ENCODE assay signal across 1 cellular context in genomic region chr14:61537567-61538463, GRCh38.
TF ChIP-seq lines count a peak whose summit lies in the region.

No MANE protein-coding gene starts in this region.

TF ChIP-seq in HepG2, 621 proteins besides CTCF, POLR2A, EP300 and RAD21 (continued from another document and continues in another):
- TF ChIP-seq, protein P1, sequence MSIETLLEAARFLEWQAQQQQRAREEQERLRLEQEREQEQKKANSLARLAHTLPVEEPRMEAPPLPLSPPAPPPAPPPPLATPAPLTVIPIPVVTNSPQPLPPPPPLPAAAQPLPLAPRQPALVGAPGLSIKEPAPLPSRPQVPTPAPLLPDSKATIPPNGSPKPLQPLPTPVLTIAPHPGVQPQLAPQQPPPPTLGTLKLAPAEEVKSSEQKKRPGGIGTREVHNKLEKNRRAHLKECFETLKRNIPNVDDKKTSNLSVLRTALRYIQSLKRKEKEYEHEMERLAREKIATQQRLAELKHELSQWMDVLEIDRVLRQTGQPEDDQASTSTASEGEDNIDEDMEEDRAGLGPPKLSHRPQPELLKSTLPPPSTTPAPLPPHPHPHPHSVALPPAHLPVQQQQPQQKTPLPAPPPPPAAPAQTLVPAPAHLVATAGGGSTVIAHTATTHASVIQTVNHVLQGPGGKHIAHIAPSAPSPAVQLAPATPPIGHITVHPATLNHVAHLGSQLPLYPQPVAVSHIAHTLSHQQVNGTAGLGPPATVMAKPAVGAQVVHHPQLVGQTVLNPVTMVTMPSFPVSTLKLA (IDR thresholded peaks at IDR 0.05), result peak; percentile 22; the same call in 1 of the 2 replicates
- TF ChIP-seq HDAC2 (CRISPR knock-in tag; IDR thresholded peaks at IDR 0.05) (peak; percentile 74), KLF15 (CRISPR knock-in tag; IDR thresholded peaks at IDR 0.05; ENCODE audit: borderline replicate concordance) (no peak), CCDC6 (CRISPR knock-in tag; IDR thresholded peaks at IDR 0.05) (peak; percentile 54; the same call in 1 of the 2 replicates), ZNF558 (CRISPR knock-in tag; IDR thresholded peaks at IDR 0.05; ENCODE audit: borderline replicate concordance) (no peak), NFATC3 (CRISPR knock-in tag; IDR thresholded peaks at IDR 0.05) (no peak), ZNF644 (CRISPR knock-in tag; IDR thresholded peaks at IDR 0.05; ENCODE audit: low read depth) (no peak), ZBTB2 (CRISPR knock-in tag; IDR thresholded peaks at IDR 0.05; ENCODE audit: low read depth) (no peak), ERF (CRISPR knock-in tag; IDR thresholded peaks at IDR 0.05) (peak; percentile 76), ZNF101 (CRISPR knock-in tag; IDR thresholded peaks at IDR 0.05; ENCODE audit: borderline replicate concordance, low read depth) (no peak), KLF6 (CRISPR knock-in tag; IDR thresholded peaks at IDR 0.05) (peak; percentile 54; the same call in 1 of the 2 replicates), FOXA1 (IDR thresholded peaks at IDR 0.05) (peak; percentile 78), FOXA1 (CRISPR knock-in tag; IDR thresholded peaks at IDR 0.05) (peak; percentile 99), ZNF772 (CRISPR knock-in tag; IDR thresholded peaks at IDR 0.05) (0 out of 2 replicates have a peak, but pooled peaks have one; percentile 37), SCMH1 (CRISPR knock-in tag; IDR thresholded peaks at IDR 0.05; ENCODE audit: borderline replicate concordance) (no peak), FOSL2 (CRISPR knock-in tag; IDR thresholded peaks at IDR 0.05) (peak; percentile 98), RFXAP (CRISPR knock-in tag; IDR thresholded peaks at IDR 0.05; ENCODE audit: borderline replicate concordance) (no peak), PATZ1 (CRISPR knock-in tag; IDR thresholded peaks at IDR 0.05) (0 out of 2 replicates have a peak, but pooled peaks have one; percentile 53), ZNF781 (CRISPR knock-in tag; IDR thresholded peaks at IDR 0.05; ENCODE audit: borderline replicate concordance, not compliant biosample characterization) (no peak), BRCA1 (CRISPR knock-in tag; IDR thresholded peaks at IDR 0.05) (no peak), ZNF264 (CRISPR knock-in tag; IDR thresholded peaks at IDR 0.05) (no peak), NRL (CRISPR knock-in tag; IDR thresholded peaks at IDR 0.05; ENCODE audit: borderline replicate concordance) (no peak), ZNF543 (CRISPR knock-in tag; IDR thresholded peaks at IDR 0.05) (no peak), TERF1 (CRISPR knock-in tag; IDR thresholded peaks at IDR 0.05) (no peak), ZNF251 (CRISPR knock-in tag; IDR thresholded peaks at IDR 0.05) (no peak), TBP (CRISPR knock-in tag; IDR thresholded peaks at IDR 0.05) (no peak), GZF1 (CRISPR knock-in tag; IDR thresholded peaks at IDR 0.05) (no peak), ZNF205 (CRISPR knock-in tag; IDR thresholded peaks at IDR 0.05) (peak; percentile 42; the same call in 1 of the 2 replicates), GFI1 (CRISPR knock-in tag; IDR thresholded peaks at IDR 0.05; ENCODE audit: borderline replicate concordance) (peak; percentile 22; the same call in 1 of the 2 replicates), ZNF546 (CRISPR knock-in tag; conservative IDR thresholded peaks at IDR 0.05) (no peak), MED8 (CRISPR knock-in tag; IDR thresholded peaks at IDR 0.05; ENCODE audit: insufficient replicate concordance) (peak; percentile 69), IRX3 (CRISPR knock-in tag; IDR thresholded peaks at IDR 0.05; ENCODE audit: borderline replicate concordance, low read depth) (no peak), NFE2L2 (IDR thresholded peaks at IDR 0.05; ENCODE audit: low read length) (peak; percentile 79), NBN (conservative IDR thresholded peaks at IDR 0.05) (no peak), ZEB1 (IDR thresholded peaks at IDR 0.05; ENCODE audit: insufficient replicate concordance, low read depth) (peak; percentile 96), GMEB1 (CRISPR knock-in tag; IDR thresholded peaks at IDR 0.05; ENCODE audit: borderline replicate concordance) (peak; percentile 20; the same call in 1 of the 2 replicates), SP140L (CRISPR knock-in tag; IDR thresholded peaks at IDR 0.05; ENCODE audit: borderline replicate concordance) (no peak)
- TF ChIP-seq, protein P2, sequence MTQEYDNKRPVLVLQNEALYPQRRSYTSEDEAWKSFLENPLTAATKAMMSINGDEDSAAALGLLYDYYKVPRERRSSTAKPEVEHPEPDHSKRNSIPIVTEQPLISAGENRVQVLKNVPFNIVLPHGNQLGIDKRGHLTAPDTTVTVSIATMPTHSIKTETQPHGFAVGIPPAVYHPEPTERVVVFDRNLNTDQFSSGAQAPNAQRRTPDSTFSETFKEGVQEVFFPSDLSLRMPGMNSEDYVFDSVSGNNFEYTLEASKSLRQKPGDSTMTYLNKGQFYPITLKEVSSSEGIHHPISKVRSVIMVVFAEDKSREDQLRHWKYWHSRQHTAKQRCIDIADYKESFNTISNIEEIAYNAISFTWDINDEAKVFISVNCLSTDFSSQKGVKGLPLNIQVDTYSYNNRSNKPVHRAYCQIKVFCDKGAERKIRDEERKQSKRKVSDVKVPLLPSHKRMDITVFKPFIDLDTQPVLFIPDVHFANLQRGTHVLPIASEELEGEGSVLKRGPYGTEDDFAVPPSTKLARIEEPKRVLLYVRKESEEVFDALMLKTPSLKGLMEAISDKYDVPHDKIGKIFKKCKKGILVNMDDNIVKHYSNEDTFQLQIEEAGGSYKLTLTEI (CRISPR knock-in tag; conservative IDR thresholded peaks at IDR 0.05), result no peak
- TF ChIP-seq, protein P3, sequence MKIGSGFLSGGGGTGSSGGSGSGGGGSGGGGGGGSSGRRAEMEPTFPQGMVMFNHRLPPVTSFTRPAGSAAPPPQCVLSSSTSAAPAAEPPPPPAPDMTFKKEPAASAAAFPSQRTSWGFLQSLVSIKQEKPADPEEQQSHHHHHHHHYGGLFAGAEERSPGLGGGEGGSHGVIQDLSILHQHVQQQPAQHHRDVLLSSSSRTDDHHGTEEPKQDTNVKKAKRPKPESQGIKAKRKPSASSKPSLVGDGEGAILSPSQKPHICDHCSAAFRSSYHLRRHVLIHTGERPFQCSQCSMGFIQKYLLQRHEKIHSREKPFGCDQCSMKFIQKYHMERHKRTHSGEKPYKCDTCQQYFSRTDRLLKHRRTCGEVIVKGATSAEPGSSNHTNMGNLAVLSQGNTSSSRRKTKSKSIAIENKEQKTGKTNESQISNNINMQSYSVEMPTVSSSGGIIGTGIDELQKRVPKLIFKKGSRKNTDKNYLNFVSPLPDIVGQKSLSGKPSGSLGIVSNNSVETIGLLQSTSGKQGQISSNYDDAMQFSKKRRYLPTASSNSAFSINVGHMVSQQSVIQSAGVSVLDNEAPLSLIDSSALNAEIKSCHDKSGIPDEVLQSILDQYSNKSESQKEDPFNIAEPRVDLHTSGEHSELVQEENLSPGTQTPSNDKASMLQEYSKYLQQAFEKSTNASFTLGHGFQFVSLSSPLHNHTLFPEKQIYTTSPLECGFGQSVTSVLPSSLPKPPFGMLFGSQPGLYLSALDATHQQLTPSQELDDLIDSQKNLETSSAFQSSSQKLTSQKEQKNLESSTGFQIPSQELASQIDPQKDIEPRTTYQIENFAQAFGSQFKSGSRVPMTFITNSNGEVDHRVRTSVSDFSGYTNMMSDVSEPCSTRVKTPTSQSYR (CRISPR knock-in tag; IDR thresholded peaks at IDR 0.05; ENCODE audit: borderline replicate concordance), result peak; percentile 38; the same call in 1 of the 2 replicates
- TF ChIP-seq, protein P4, sequence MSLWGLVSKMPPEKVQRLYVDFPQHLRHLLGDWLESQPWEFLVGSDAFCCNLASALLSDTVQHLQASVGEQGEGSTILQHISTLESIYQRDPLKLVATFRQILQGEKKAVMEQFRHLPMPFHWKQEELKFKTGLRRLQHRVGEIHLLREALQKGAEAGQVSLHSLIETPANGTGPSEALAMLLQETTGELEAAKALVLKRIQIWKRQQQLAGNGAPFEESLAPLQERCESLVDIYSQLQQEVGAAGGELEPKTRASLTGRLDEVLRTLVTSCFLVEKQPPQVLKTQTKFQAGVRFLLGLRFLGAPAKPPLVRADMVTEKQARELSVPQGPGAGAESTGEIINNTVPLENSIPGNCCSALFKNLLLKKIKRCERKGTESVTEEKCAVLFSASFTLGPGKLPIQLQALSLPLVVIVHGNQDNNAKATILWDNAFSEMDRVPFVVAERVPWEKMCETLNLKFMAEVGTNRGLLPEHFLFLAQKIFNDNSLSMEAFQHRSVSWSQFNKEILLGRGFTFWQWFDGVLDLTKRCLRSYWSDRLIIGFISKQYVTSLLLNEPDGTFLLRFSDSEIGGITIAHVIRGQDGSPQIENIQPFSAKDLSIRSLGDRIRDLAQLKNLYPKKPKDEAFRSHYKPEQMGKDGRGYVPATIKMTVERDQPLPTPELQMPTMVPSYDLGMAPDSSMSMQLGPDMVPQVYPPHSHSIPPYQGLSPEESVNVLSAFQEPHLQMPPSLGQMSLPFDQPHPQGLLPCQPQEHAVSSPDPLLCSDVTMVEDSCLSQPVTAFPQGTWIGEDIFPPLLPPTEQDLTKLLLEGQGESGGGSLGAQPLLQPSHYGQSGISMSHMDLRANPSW (CRISPR knock-in tag; IDR thresholded peaks at IDR 0.05; ENCODE audit: borderline replicate concordance), result 0 out of 2 replicates have a peak, but pooled peaks have one; percentile 31
- TF ChIP-seq, protein P5, sequence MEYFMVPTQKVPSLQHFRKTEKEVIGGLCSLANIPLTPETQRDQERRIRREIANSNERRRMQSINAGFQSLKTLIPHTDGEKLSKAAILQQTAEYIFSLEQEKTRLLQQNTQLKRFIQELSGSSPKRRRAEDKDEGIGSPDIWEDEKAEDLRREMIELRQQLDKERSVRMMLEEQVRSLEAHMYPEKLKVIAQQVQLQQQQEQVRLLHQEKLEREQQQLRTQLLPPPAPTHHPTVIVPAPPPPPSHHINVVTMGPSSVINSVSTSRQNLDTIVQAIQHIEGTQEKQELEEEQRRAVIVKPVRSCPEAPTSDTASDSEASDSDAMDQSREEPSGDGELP (IDR thresholded peaks at IDR 0.05; ENCODE audit: borderline replicate concordance, low read depth), result peak; percentile 90; the same call in 1 of the 2 replicates
- TF ChIP-seq, protein P6, sequence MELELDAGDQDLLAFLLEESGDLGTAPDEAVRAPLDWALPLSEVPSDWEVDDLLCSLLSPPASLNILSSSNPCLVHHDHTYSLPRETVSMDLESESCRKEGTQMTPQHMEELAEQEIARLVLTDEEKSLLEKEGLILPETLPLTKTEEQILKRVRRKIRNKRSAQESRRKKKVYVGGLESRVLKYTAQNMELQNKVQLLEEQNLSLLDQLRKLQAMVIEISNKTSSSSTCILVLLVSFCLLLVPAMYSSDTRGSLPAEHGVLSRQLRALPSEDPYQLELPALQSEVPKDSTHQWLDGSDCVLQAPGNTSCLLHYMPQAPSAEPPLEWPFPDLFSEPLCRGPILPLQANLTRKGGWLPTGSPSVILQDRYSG (CRISPR knock-in tag; IDR thresholded peaks at IDR 0.05), result no peak
- TF ChIP-seq, protein P7, sequence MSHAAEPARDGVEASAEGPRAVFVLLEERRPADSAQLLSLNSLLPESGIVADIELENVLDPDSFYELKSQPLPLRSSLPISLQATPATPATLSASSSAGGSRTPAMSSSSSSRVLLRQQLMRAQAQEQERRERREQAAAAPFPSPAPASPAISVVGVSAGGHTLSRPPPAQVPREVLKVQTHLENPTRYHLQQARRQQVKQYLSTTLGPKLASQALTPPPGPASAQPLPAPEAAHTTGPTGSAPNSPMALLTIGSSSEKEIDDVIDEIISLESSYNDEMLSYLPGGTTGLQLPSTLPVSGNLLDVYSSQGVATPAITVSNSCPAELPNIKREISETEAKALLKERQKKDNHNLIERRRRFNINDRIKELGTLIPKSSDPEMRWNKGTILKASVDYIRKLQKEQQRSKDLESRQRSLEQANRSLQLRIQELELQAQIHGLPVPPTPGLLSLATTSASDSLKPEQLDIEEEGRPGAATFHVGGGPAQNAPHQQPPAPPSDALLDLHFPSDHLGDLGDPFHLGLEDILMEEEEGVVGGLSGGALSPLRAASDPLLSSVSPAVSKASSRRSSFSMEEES (CRISPR knock-in tag; IDR thresholded peaks at IDR 0.05), result peak; percentile 91
